In the genomic region with DNA sequence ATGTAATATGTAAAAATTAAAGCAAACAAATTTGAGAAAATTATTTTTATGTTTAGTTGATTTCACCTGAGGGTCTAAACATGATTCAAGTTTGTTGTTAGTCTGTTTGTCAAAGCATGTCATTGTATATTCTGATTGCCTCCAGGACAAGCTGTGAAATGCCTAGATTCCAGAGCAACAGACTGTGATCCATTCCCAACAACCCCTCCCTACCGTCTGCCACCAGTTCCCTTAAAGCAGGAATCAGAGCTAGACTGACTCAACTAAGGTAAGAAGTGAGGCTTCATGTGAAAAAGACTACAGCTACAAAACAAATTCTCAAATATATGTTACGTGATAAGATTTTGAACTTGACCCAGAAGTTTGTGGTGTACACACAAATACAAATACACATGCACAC, we compare ENCODE assay signal across 20 cellular contexts.
"Had no signal": no experiment of that assay in that cellular context is flagged by ENCODE, and none has a peak within 500 bp of the region (broad histone marks: within the 10 kb centered on the region; RNA-seq: fewer than 3 reads in every experiment).

No MANE protein-coding gene starts in this region.

- H3K36me3 Mint-ChIP-seq: natural killer cell, type B pancreatic cell had no signal

- H3K4me1 ChIP-seq: esophagus muscularis mucosa, gastroesophageal sphincter, suprapubic skin, thyroid gland had no signal

- H3K4me1 Mint-ChIP-seq: natural killer cell, neural crest cell had no signal

- H3K4me3 ChIP-seq: dorsolateral prefrontal cortex, esophagus muscularis mucosa, gastroesophageal sphincter, mucosa of descending colon, suprapubic skin, thyroid gland had no signal

- ATAC-seq: gastroesophageal sphincter, left lobe of liver, mucosa of descending colon, natural killer cell, right cardiac atrium had no signal

- H3K27ac ChIP-seq: dorsolateral prefrontal cortex, epithelial cell of prostate, esophagus muscularis mucosa, gastroesophageal sphincter, suprapubic skin, thyroid gland had no signal

- DNase-seq: cortex of kidney; dorsolateral prefrontal cortex; effector CD8-positive, alpha-beta T cell; glutamatergic neuron; mammary epithelial cell; mucosa of descending colon; natural killer cell; right cardiac atrium; small intestine; stimulated activated CD4-positive, alpha-beta T cell treated with anti-CD3 and anti-CD28 coated beads, Interleukin-2, amount 100 ng/mL, for 48 hours; stimulated activated naive CD4-positive, alpha-beta T cell treated with Interleukin-2 at 50 U/mL for 16 hours; thyroid gland had no signal

- H3K9me3 Mint-ChIP-seq: neural crest cell, type B pancreatic cell had no signal

- H3K27me3 ChIP-seq: dorsolateral prefrontal cortex, esophagus muscularis mucosa, gastroesophageal sphincter, suprapubic skin, thyroid gland had no signal

- H3K27me3 Mint-ChIP-seq: progenitor cell of endocrine pancreas, type B pancreatic cell had no signal

- H3K36me3 ChIP-seq: esophagus muscularis mucosa, gastroesophageal sphincter, suprapubic skin, thyroid gland had no signal

- H3K27ac Mint-ChIP-seq: natural killer cell, progenitor cell of endocrine pancreas, type B pancreatic cell had no signal

- H3K4me3 Mint-ChIP-seq: natural killer cell, neural crest cell, type B pancreatic cell had no signal
